8 cellular contexts compared by ENCODE assay signal in genomic region chr11:1693327-1694063, GRCh38. TPM values are rescaled to one million over a fixed set of nuclear protein-coding genes. Genes with fewer than 3 reads are reported as not detected.
DNase-seq lines count a peak whose midpoint lies in the region; ATAC-seq and TF ChIP-seq lines count a peak whose summit lies in the region.

No MANE protein-coding gene starts in this region.

- H3K27ac Mint-ChIP-seq in activated naive CD8-positive, alpha-beta T cell treated with anti-CD3 and anti-CD28 coated beads, Interleukin-2, amount 10 ng/mL, durations not matched to agents 7 days and 5 days = peak overlapping the region; percentile 46

- H3K9me3 ChIP-seq in Karpas-422 (ENCODE audit: low read length) (no peaks in the 10 kb centered on the region), osteoblast (ENCODE audit: low read depth, low read length) (no peaks in the 10 kb centered on the region), suprapubic skin (no peaks in the 10 kb centered on the region)

- POLR2A ChIA-PET in activated naive CD8-positive, alpha-beta T cell treated with anti-CD3 and anti-CD28 coated beads, Interleukin-2, amount 10 ng/mL, durations not matched to agents 7 days and 5 days (lab: Charles Lee) = interaction anchor here (0.9 to 2.7 kb wide), 3 partner anchors 13 to 139 kb away, joined by 5 to 26 read pairs (median 6); no protein-coding TSS in a partner anchor

- peak overlapping the region; percentile 61 for H3K9ac ChIP-seq in Karpas-422 (ENCODE audit: low read length)

- no peaks in the 10 kb centered on the region for H3K79me2 ChIP-seq in Karpas-422 (ENCODE audit: low read length)
- H3K79me2 ChIP-seq in osteoblast (ENCODE audit: insufficient read depth, low read length) = no peaks in the 10 kb centered on the region

- peaks cover 32% of the 10 kb centered on the region for H3K27me3 Mint-ChIP-seq in activated naive CD8-positive, alpha-beta T cell treated with anti-CD3 and anti-CD28 coated beads, Interleukin-2, amount 10 ng/mL, durations not matched to agents 7 days and 5 days

- H2AFZ ChIP-seq in Karpas-422 (ENCODE audit: low read length) (peak overlapping the region; percentile 97), osteoblast (ENCODE audit: low read length) (peak overlapping the region; percentile 98)

- no peaks in the 10 kb centered on the region for H3K9me2 ChIP-seq in Karpas-422 (replicated peaks; ENCODE audit: insufficient read depth, low read length)

- H3K4me1 ChIP-seq in Karpas-422 (ENCODE audit: low read length) (peaks cover 7% of the 10 kb centered on the region), osteoblast (ENCODE audit: insufficient read depth, low read length) (peaks cover 7% of the 10 kb centered on the region), suprapubic skin (peaks cover 19% of the 10 kb centered on the region)

- WGBS in suprapubic skin = 11% methylated on average over 37 of the region's 37 CpGs

- H4K20me1 ChIP-seq in Karpas-422 (ENCODE audit: insufficient read depth, low read depth, low read length) (no peaks in the 10 kb centered on the region), osteoblast (ENCODE audit: insufficient read depth, low read length) (no peaks in the 10 kb centered on the region)

- TF ChIP-seq EP300 in suprapubic skin (IDR thresholded peaks at IDR 0.05) = no peak

- peaks cover 6% of the 10 kb centered on the region for H3K4me1 Mint-ChIP-seq in activated naive CD8-positive, alpha-beta T cell treated with anti-CD3 and anti-CD28 coated beads, Interleukin-2, amount 10 ng/mL, durations not matched to agents 7 days and 5 days

- TF ChIP-seq POLR2A in suprapubic skin (IDR thresholded peaks at IDR 0.05) = no peak

- DNase-seq in EH (ENCODE audit: low read depth) (peak; percentile 58), Karpas-422 (peak; percentile 81), SKM-1 (lab: John Stamatoyannopoulos, UW; ENCODE audit: unreplicated experiment) (peak; percentile 15), head of caudate nucleus (peak; percentile 74 to 96 (median 88)), osteoblast (ENCODE audit: insufficient read length, low spot score, missing footprints) (peak; percentile 98), suprapubic skin (ENCODE audit: low spot score in 2 of 2) (peak; percentile 86 to 87)
- DNase-seq in activated naive CD8-positive, alpha-beta T cell treated with anti-CD3 and anti-CD28 coated beads, Interleukin-2, amount 10 ng/mL, durations not matched to agents 7 days and 5 days = peak; percentile 86

- H3K36me3 ChIP-seq in Karpas-422 (ENCODE audit: insufficient read depth, low read length) (no peaks in the 10 kb centered on the region), osteoblast (ENCODE audit: insufficient read depth, low read length) (no peaks in the 10 kb centered on the region), suprapubic skin (no peaks in the 10 kb centered on the region)

- H3K9me3 Mint-ChIP-seq in activated naive CD8-positive, alpha-beta T cell treated with anti-CD3 and anti-CD28 coated beads, Interleukin-2, amount 10 ng/mL, durations not matched to agents 7 days and 5 days = peaks cover 5% of the 10 kb centered on the region

- TF ChIP-seq CTCF in osteoblast (IDR thresholded peaks at IDR 0.05; ENCODE audit: extremely low read depth, low read depth, low read length) (peak; percentile 86), suprapubic skin (IDR thresholded peaks at IDR 0.05) (peak; percentile 67 to 94)

- ATAC-seq in activated naive CD8-positive, alpha-beta T cell treated with anti-CD3 and anti-CD28 coated beads, Interleukin-2, amount 10 ng/mL, durations not matched to agents 7 days and 5 days (ENCODE audit: low read depth) = peak; percentile 39
- ATAC-seq in HG03354 (IDR thresholded peaks at IDR 0.05; ENCODE audit: poor library complexity, severe bottlenecking, unreplicated experiment) = no peak

- peak overlapping the region; percentile 68 for H3K4me2 ChIP-seq in Karpas-422 (ENCODE audit: low read depth, low read length, poor library complexity, severe bottlenecking)
- peak overlapping the region; percentile 86 for H3K4me2 ChIP-seq in osteoblast (ENCODE audit: insufficient read depth, low read length)

- intact Hi-C loops in head of caudate nucleus (cut with DNase I) = loop anchor here (5.0 kb wide), 1 partner anchor 464 kb away; no protein-coding TSS in a partner anchor

- peak overlapping the region; percentile 56 for H3K4me3 Mint-ChIP-seq in activated naive CD8-positive, alpha-beta T cell treated with anti-CD3 and anti-CD28 coated beads, Interleukin-2, amount 10 ng/mL, durations not matched to agents 7 days and 5 days

- no peak overlapping the region for H3K27ac ChIP-seq in Karpas-422 (ENCODE audit: low read length)
- H3K27ac ChIP-seq in osteoblast (ENCODE audit: low read depth, low read length) = no peak overlapping the region
- H3K27ac ChIP-seq in suprapubic skin = peak overlapping the region; percentile 34

- no peaks in the 10 kb centered on the region for H3K36me3 Mint-ChIP-seq in activated naive CD8-positive, alpha-beta T cell treated with anti-CD3 and anti-CD28 coated beads, Interleukin-2, amount 10 ng/mL, durations not matched to agents 7 days and 5 days

- H3K27me3 ChIP-seq in Karpas-422 (ENCODE audit: low read length) (no peaks in the 10 kb centered on the region), osteoblast (ENCODE audit: insufficient read depth, low read length) (peaks cover 31% of the 10 kb centered on the region), suprapubic skin (peaks cover 6% of the 10 kb centered on the region)

- peak overlapping the region; percentile 55; the same call in 1 of the 2 replicates for H3K4me3 ChIP-seq in Karpas-422 (ENCODE audit: low read length)
- H3K4me3 ChIP-seq in osteoblast (ENCODE audit: insufficient read depth, low read length) = peak overlapping the region; percentile 68
- peak overlapping the region; percentile 45 for H3K4me3 ChIP-seq in suprapubic skin

RNA-seq across cellular contexts. Expression of gene KRTAP5-6, which starts 3.5 kb away (rescaled TPM):
- total RNA-seq in Karpas-422 (2014; rRNA removed; shearing (Covaris generic); ENCODE audit: low replicate concordance) = not detected in 2 replicates
- total RNA-seq in activated naive CD8-positive, alpha-beta T cell treated with anti-CD3 and anti-CD28 coated beads, Interleukin-2, amount 10 ng/mL, durations not matched to agents 7 days and 5 days = not detected
- total RNA-seq in osteoblast (not detected in 2 replicates), suprapubic skin (10 to 100 TPM in 1 of 4 donors, 1 to 10 TPM in 1, not detected in 2; 2.3 to 24.1 TPM)

RNA-seq across cellular contexts. Expression of gene IFITM10, which starts 56.9 kb away (rescaled TPM):
- not detected in 2 replicates for total RNA-seq in Karpas-422 (2014; rRNA removed; shearing (Covaris generic); ENCODE audit: low replicate concordance)
- 1 to 10 TPM in 1 of 2 experiments, under 1 TPM in 1; 0.82 to 1.3 TPM for total RNA-seq in activated naive CD8-positive, alpha-beta T cell treated with anti-CD3 and anti-CD28 coated beads, Interleukin-2, amount 10 ng/mL, durations not matched to agents 7 days and 5 days
- total RNA-seq in osteoblast = 15.0 and 18.1 TPM in 2 replicates
- total RNA-seq in suprapubic skin = 1 to 10 TPM; 2.6 to 7.6 (median 6.9) TPM

Comparison
In these comparisons a context has a peak if more than half of its experiments do, and no peak if none do; other contexts are left out.
1. DNase-seq: peak in every context shown above with its lines; median percentile 98 in osteoblast; 88 in head of caudate nucleus; 86 in suprapubic skin; 86 in activated naive CD8-positive, alpha-beta T cell treated with anti-CD3 and anti-CD28 coated beads, Interleukin-2, amount 10 ng/mL, durations not matched to agents 7 days and 5 days; 81 in Karpas-422; 58 in EH; 15 in SKM-1.